32 cellular contexts compared by ENCODE assay signal in the genomic region with DNA sequence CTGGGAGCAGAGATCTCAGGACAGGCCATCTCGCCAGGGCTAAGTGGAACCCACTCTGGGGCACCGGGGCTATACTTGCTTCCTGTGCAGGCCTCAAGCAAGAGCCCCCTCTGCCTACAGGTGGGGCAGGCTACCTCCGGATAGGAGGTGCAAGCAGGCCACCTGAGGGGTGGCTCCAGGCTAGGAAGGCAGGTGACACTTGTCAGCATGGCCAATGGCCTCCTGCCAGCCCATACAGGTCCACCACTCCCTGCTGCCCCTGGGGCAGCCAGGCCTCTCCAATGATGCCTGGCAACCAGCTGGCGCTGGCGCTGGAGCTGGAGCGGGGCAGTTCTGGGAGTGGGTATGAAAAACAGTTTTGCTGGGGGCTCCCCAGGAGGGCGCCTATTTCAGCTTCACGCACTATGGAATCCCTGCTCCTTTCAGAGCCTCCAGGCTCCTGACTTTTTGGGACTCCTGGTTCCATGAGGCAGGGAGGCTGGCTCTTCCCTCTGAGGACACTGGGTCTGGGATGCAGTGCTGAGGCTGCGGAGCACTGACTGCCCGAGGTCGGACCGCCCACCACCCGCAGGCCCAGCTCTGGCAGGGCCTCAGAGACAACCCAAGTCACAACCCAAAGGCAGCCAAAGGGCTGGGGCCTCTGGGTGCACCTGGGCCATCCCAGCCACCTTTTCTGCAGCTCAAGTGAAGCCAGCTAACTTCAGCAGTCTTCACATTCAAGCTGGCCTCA. TPM values are rescaled to one million over a fixed set of nuclear protein-coding genes. Genes with fewer than 3 reads are reported as not detected.
DNase-seq lines count a peak whose midpoint lies in the region; ATAC-seq, FAIRE-seq and TF ChIP-seq lines count a peak whose summit lies in the region.
"Had no signal": no experiment of that assay in that cellular context is flagged by ENCODE, and none has a peak within 500 bp of the region (broad histone marks: within the 10 kb centered on the region; RNA-seq: fewer than 3 reads in every experiment).

No MANE protein-coding gene starts in this region.

- no peaks in the 10 kb centered on the region for H3K27me3 Mint-ChIP-seq in T-cell
- H3K27me3 Mint-ChIP-seq: activated CD4-positive, alpha-beta memory T cell treated with anti-CD3 and anti-CD28 coated beads, Interleukin-2, amount 10 ng/mL, durations not matched to agents 7 days and 5 days; activated naive CD8-positive, alpha-beta T cell treated with anti-CD3 and anti-CD28 coated beads for 36 hours; dendritic cell treated with granulocyte-macrophage colony-stimulating factor and Interleukin-4, amounts not matched to agents 40 ng/mL and 50 ng/mL, for 4 days had no signal

- H3K9me3 ChIP-seq in IMR-90 (ENCODE audit: control insufficient read depth, insufficient read depth, low read length): no peaks in the 10 kb centered on the region
- no peaks in the 10 kb centered on the region for H3K9me3 ChIP-seq in gastrocnemius medialis
- H3K9me3 ChIP-seq: BLaER1 treated with 17β-estradiol and CSF1 and Interleukin-3, amounts not matched to agents 10 nM and 100 nM; gastroesophageal sphincter; left lung; MG63; pancreas; spleen; suprapubic skin; uterus had no signal

- in situ Hi-C loops in IMR-90 (cut with MboI; ENCODE audit: low sequenced_read_pairs) (no loop called here), gastrocnemius medialis (cut with MboI; ENCODE audit: low sequenced_read_pairs in 4 of 4) (no loop called here)

- BruUV-seq in IMR-90 (replicated peaks; lab: Mats Ljungman, UMichigan): TSS peak; percentile 35

- H3K56ac ChIP-seq in IMR-90 (ENCODE audit: extremely low read depth, insufficient read depth, low read length): no peak overlapping the region

- H3K27ac ChIP-seq in IMR-90 (ENCODE audit: insufficient read depth, low read length) (no peak overlapping the region), gastrocnemius medialis (peak overlapping the region in 3 of 4 donors; percentile 12 to 100 (median 77))
- H3K27ac ChIP-seq: gastroesophageal sphincter, pancreas, spleen, suprapubic skin, uterus had no signal

- peaks cover 17% of the 10 kb centered on the region for H3K9me1 ChIP-seq in IMR-90 (ENCODE audit: insufficient read depth, low read length)

- no peak overlapping the region for H3K23ac ChIP-seq in IMR-90 (ENCODE audit: low read depth, low read length)

- H2AK5ac ChIP-seq in IMR-90 (ENCODE audit: low read depth, low read length): no peak overlapping the region

- dilution Hi-C loops in IMR-90 (cut with HindIII; ENCODE audit: low sequenced_read_pairs, unreplicated experiment): no loop called here

- no peak overlapping the region for H3K18ac ChIP-seq in IMR-90 (ENCODE audit: low read depth, low read length)

- H3K4me3 Mint-ChIP-seq in T-cell: no peak overlapping the region
- H3K4me3 Mint-ChIP-seq: activated CD4-positive, alpha-beta memory T cell treated with anti-CD3 and anti-CD28 coated beads, Interleukin-2, amount 10 ng/mL, durations not matched to agents 7 days and 5 days; activated naive CD8-positive, alpha-beta T cell treated with anti-CD3 and anti-CD28 coated beads for 36 hours; dendritic cell treated with granulocyte-macrophage colony-stimulating factor and Interleukin-4, amounts not matched to agents 40 ng/mL and 50 ng/mL, for 4 days; nephron; T-helper 1 cell treated with Interleukin-12 subunit alpha and Interleukin-12 subunit beta and Interleukin-4 antibody, amounts not matched to agents 30 μg/mL and 1 μg/mL, for 36 hours had no signal

- no peak for TF ChIP-seq CTCF in IMR-90 (conservative IDR thresholded peaks at IDR 0.05; ENCODE audit: low read depth, low read length)
- no peak for TF ChIP-seq CTCF in gastrocnemius medialis (IDR thresholded peaks at IDR 0.05 in 4 of 5, conservative IDR thresholded peaks at IDR 0.05 in 1 of 5)

- H2BK20ac ChIP-seq in IMR-90 (ENCODE audit: low read depth, low read length): no peak overlapping the region

- TF ChIP-seq POLR2A in IMR-90 (IDR thresholded peaks at IDR 0.05; ENCODE audit: low read depth, low read length) (no peak), gastrocnemius medialis (IDR thresholded peaks at IDR 0.05) (no peak)

- H2BK120ac ChIP-seq in IMR-90 (ENCODE audit: low read depth, low read length): no peak overlapping the region

- H4K8ac ChIP-seq in IMR-90 (ENCODE audit: low read depth in 2 of 2, low read length in 2 of 2): no peak overlapping the region

- H3K4me2 ChIP-seq in IMR-90 (ENCODE audit: low read depth, low read length): no peak overlapping the region

- no peak overlapping the region for H2BK5ac ChIP-seq in IMR-90 (ENCODE audit: low read depth, low read length, poor library complexity, severe bottlenecking)

- FAIRE-seq in urothelium cell line (lab: Jason Lieb, UNC): no peak
- FAIRE-seq: astrocyte, endometrium, H54, K562, pancreas, TTC549 had no signal

- peaks cover 44 to 49% (median 45%) of the 10 kb centered on the region in 3 donors for H3K4me1 Mint-ChIP-seq in T-cell

- H3K79me1 ChIP-seq in IMR-90 (ENCODE audit: low read depth in 1 of 2, low read length in 2 of 2): no peaks in the 10 kb centered on the region

- no peaks in the 10 kb centered on the region for H3K9me3 Mint-ChIP-seq in T-cell
- H3K9me3 Mint-ChIP-seq: activated CD4-positive, alpha-beta memory T cell treated with anti-CD3 and anti-CD28 coated beads, Interleukin-2, amount 10 ng/mL, durations not matched to agents 7 days and 5 days; activated naive CD8-positive, alpha-beta T cell treated with anti-CD3 and anti-CD28 coated beads for 36 hours; dendritic cell treated with granulocyte-macrophage colony-stimulating factor and Interleukin-4, amounts not matched to agents 40 ng/mL and 50 ng/mL, for 4 days; nephron; T-helper 1 cell treated with Interleukin-12 subunit alpha and Interleukin-12 subunit beta and Interleukin-4 antibody, amounts not matched to agents 30 μg/mL and 1 μg/mL, for 36 hours had no signal

- no peak overlapping the region for H3K4ac ChIP-seq in IMR-90 (ENCODE audit: low read depth, low read length)

- WGBS in IMR-90 (ENCODE audit: extremely low coverage in 2 of 2, insufficient read length in 1 of 2), 2 experiments: 79% methylated on average over 4 of the region's 13 CpGs; no CpG with 5 or more reads in 1 of the 2 experiments

- no peak overlapping the region for H2AK9ac ChIP-seq in IMR-90 (replicated peaks; ENCODE audit: low read depth, low read length, poor library complexity)

- TF ChIP-seq RAD21 in IMR-90 (IDR thresholded peaks at IDR 0.05; ENCODE audit: low read length): no peak

- intact Hi-C loops in Right ventricle myocardium inferior (cut with DNase I) (no loop called here), Right ventricle myocardium superior (cut with DNase I) (no loop called here), IMR-90 (cut with micrococcal nuclease) (no loop called here), gastrocnemius medialis (cut with DNase I; ENCODE audit: low total_unique reads) (loop anchor here (10.0 kb wide), 1 partner anchor 340 kb away; a partner anchor contains a TSS)

- POLR2A ChIA-PET in IMR-90 (lab: Charles Lee; ENCODE audit: unreplicated experiment) (no interaction called here), T-cell (lab: Charles Lee) (no interaction called here)

- DNase-seq in Right ventricle myocardium inferior (ENCODE audit: missing footprints) (peak; percentile 34), Right ventricle myocardium superior (no peak), IMR-90 (no peak), T-cell (no peak), gastrocnemius medialis (no peak), urothelium cell line (ENCODE audit: low spot score) (no peak), globus pallidus (ENCODE audit: low spot score) (no peak)
- DNase-seq: activated CD4-positive, alpha-beta memory T cell treated with anti-CD3 and anti-CD28 coated beads, Interleukin-2, amount 10 ng/mL, durations not matched to agents 7 days and 5 days; activated naive CD8-positive, alpha-beta T cell treated with anti-CD3 and anti-CD28 coated beads for 36 hours; central memory CD4-positive, alpha-beta T cell; DND-41; MG63; NCI-H1105 treated with DMSO at 0.1 percent for 48 hours; NCI-H2081 treated with DMSO at 0.1 percent for 48 hours; NK-92 treated with Interleukin-12 subunit alpha and Interleukin-12 subunit beta, amount 100 ng/mL, for 24 hours; spleen; uterus had no signal

- H3K36me3 Mint-ChIP-seq in T-cell: no peaks in the 10 kb centered on the region

- no peak overlapping the region for H4K91ac ChIP-seq in IMR-90 (ENCODE audit: insufficient read depth, low read depth, low read length)

- H3K27me3 ChIP-seq in IMR-90 (ENCODE audit: control insufficient read depth, insufficient read depth, low read length) (no peaks in the 10 kb centered on the region), gastrocnemius medialis (no peaks in the 10 kb centered on the region)
- H3K27me3 ChIP-seq: BLaER1 treated with 17β-estradiol and CSF1 and Interleukin-3, amounts not matched to agents 10 nM and 100 nM; gastroesophageal sphincter; left lung; MG63; pancreas; spleen; suprapubic skin; uterus had no signal

- peaks cover 11% of the 10 kb centered on the region; the same call in 1 of the 2 replicates for H3K36me3 ChIP-seq in IMR-90 (ENCODE audit: control insufficient read depth, insufficient read depth, low read length)
- H3K36me3 ChIP-seq in gastrocnemius medialis: peaks cover 0 to 8% of the 10 kb centered on the region in 2 donors
- H3K36me3 ChIP-seq: MG63, uterus had no signal

- H2BK15ac ChIP-seq in IMR-90 (ENCODE audit: low read depth, low read length): no peak overlapping the region

- H2AFZ ChIP-seq in IMR-90 (replicated peaks; ENCODE audit: low read length, poor library complexity): no peak overlapping the region

- no peak for ATAC-seq in Right ventricle myocardium inferior
- ATAC-seq in Right ventricle myocardium superior (ENCODE audit: poor library complexity): no peak
- ATAC-seq in IMR-90 (ENCODE audit: low read depth): no peak
- no peak for ATAC-seq in T-cell (replicated peaks in 1 of 4)
- ATAC-seq in gastrocnemius medialis: no peak
- no peak for ATAC-seq in HG03520 (IDR thresholded peaks at IDR 0.05; ENCODE audit: unreplicated experiment)
- ATAC-seq: gastroesophageal sphincter, K562, left lung, Panc1, pancreas had no signal

- H4K5ac ChIP-seq in IMR-90 (ENCODE audit: low read depth, low read length): no peak overlapping the region

- H3K4me3 ChIP-seq in IMR-90 (ENCODE audit: insufficient read depth, low read depth, low read length) (no peak overlapping the region), gastrocnemius medialis (no peak overlapping the region)
- H3K4me3 ChIP-seq: BLaER1 treated with 17β-estradiol and CSF1 and Interleukin-3, amounts not matched to agents 10 nM and 100 nM; gastroesophageal sphincter; K562; left lung; MG63; pancreas; spleen; suprapubic skin; uterus had no signal

- H3K9ac ChIP-seq in IMR-90 (ENCODE audit: low read depth, low read length): no peak overlapping the region

- H3K4me1 ChIP-seq in IMR-90 (ENCODE audit: control insufficient read depth, insufficient read depth, low read length) (peaks cover 13% of the 10 kb centered on the region), gastrocnemius medialis (peaks cover 42 to 64% of the 10 kb centered on the region in 2 donors)

- no peak overlapping the region for H3K14ac ChIP-seq in IMR-90 (replicated peaks; ENCODE audit: low read depth, low read length)

- CTCF ChIA-PET in IMR-90 (lab: Yijun Ruan, JAX): no interaction called here
- CTCF ChIA-PET in T-cell (lab: Charles Lee): no interaction called here

- H3K27ac Mint-ChIP-seq in T-cell: peak overlapping the region; percentile 6 to 49
- H3K27ac Mint-ChIP-seq: activated CD4-positive, alpha-beta memory T cell treated with anti-CD3 and anti-CD28 coated beads, Interleukin-2, amount 10 ng/mL, durations not matched to agents 7 days and 5 days; activated naive CD8-positive, alpha-beta T cell treated with anti-CD3 and anti-CD28 coated beads for 36 hours; nephron; T-helper 1 cell treated with Interleukin-12 subunit alpha and Interleukin-12 subunit beta and Interleukin-4 antibody, amounts not matched to agents 30 μg/mL and 1 μg/mL, for 36 hours had no signal

- no peaks in the 10 kb centered on the region for H4K20me1 ChIP-seq in IMR-90 (ENCODE audit: insufficient read depth, low read length)
- H4K20me1 ChIP-seq: BLaER1 treated with 17β-estradiol and CSF1 and Interleukin-3, amounts not matched to agents 10 nM and 100 nM had no signal

RNA-seq across cellular contexts. Expression of a gene that starts 8.4 kb away (rescaled TPM):
- total RNA-seq in Right ventricle myocardium inferior (18.9 TPM), Right ventricle myocardium superior (14.7 TPM), IMR-90 (2012; rRNA removed) (3.3 and 3.4 TPM in 2 replicates), T-cell (100 to 1,000 TPM in 2 of 5 donors, 10 to 100 TPM in 3; 24.6 to 279 (median 38.9) TPM), gastrocnemius medialis (10 to 100 TPM; 11.1 to 64.5 (median 32.3) TPM)
- 20.4 and 22.3 TPM in 2 replicates for polyA plus RNA-seq in IMR-90 (2012; rRNA removed)
- 16.2 and 23.6 TPM in 2 replicates for polyA plus RNA-seq in IMR-90 (2012; cell fraction: cytosol; rRNA removed)
- 82.8 and 188 TPM in 2 replicates for polyA plus RNA-seq in IMR-90 (2012; cell fraction: nucleus; rRNA removed; ENCODE audit: low replicate concordance)
